Comparison of ENCODE assay signal across 11 cellular contexts in the genomic region with DNA sequence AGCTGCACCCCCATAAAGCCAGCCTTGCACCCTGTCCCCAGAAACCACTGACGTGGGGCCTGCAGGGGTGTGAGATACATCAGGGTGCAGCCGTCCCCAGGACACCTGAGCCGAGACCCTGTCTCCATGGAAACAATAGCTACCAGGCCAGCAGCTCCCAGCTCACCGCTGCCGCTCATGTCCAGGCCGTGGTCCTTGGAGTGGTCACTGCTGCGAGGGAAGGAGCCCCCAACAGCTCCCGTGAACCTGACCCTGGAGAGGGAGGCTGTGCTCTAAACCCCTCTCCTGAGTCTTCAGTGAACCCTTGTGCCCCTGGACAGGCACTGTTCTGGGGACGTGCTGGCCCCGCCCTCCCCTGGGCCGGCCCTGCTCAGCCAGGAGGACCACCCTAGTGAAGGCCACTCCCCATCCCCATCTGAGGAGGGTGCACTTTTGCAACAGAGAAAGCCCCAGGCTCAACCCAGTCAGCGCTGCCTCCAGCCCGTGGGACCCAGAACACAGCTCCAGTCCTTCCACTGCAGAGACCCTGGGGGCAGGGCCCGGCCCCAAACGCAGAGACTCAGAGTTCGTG. TPM values are rescaled to one million over a fixed set of nuclear protein-coding genes. Genes with fewer than 3 reads are reported as not detected.
A peak's percentile ranks its signal among the peaks of the same experiment; 100 is the strongest.
DNase-seq lines count a peak whose midpoint lies in the region; ATAC-seq and TF ChIP-seq lines count a peak whose summit lies in the region.
"Had no signal": no experiment of that assay in that cellular context is flagged by ENCODE, and none has a peak within 500 bp of the region (broad histone marks: within the 10 kb centered on the region; RNA-seq: fewer than 3 reads in every experiment).

No MANE protein-coding gene starts in this region.

- H3K4me2 ChIP-seq in PC-9: peak overlapping the region; percentile 87

- H3F3A ChIP-seq in PC-9 (ENCODE audit: insufficient read depth, low read depth): peaks cover 17% of the 10 kb centered on the region

- no peak overlapping the region for H2AFZ ChIP-seq in PC-9

- H3K27ac ChIP-seq in AG04450 (ENCODE audit: low read depth, low read length) (peak overlapping the region; percentile 95), PC-9 (peak overlapping the region; percentile 78), right atrium auricular region (peak overlapping the region; percentile 91 to 98)

- H3K9me2 ChIP-seq in PC-9 (ENCODE audit: insufficient read depth): no peaks in the 10 kb centered on the region

- H3K4me1 ChIP-seq in PC-9 (replicated peaks; ENCODE audit: insufficient read depth) (peaks cover 26% of the 10 kb centered on the region), right atrium auricular region (peaks cover 3 to 66% of the 10 kb centered on the region in 2 donors)

- TF ChIP-seq CTCF in AG04450 (IDR thresholded peaks at IDR 0.05; ENCODE audit: low read depth, low read length) (no peak), PC-9 (conservative IDR thresholded peaks at IDR 0.05) (no peak), right atrium auricular region (IDR thresholded peaks at IDR 0.05) (no peak), omental fat pad (IDR thresholded peaks at IDR 0.05) (no peak)

- intact Hi-C loops in PC-9 (cut with micrococcal nuclease; ENCODE audit: unreplicated experiment): loop anchor here (1.0 to 5.0 kb wide), 3 partner anchors 15 to 61 kb away; no protein-coding TSS in a partner anchor

- POLR2A ChIA-PET in AG04450 (lab: Yijun Ruan, JAX): interaction anchor here (1.4 kb wide), 1 partner anchor 14 kb away, joined by 4 read pairs; no protein-coding TSS in a partner anchor
- POLR2A ChIA-PET in PC-9 (lab: Charles Lee; ENCODE audit: unreplicated experiment): interaction anchor here (1.0 kb wide), 1 partner anchor 15 kb away, joined by 3 read pairs; no protein-coding TSS in a partner anchor

- DNase-seq in AG04450 (ENCODE audit: low read depth, low spot score): no peak
- DNase-seq in PC-9: no peak
- no peak for DNase-seq in right atrium auricular region (ENCODE audit: low spot score)
- DNase-seq in omental fat pad (ENCODE audit: low spot score): peak; percentile 20
- no peak for DNase-seq in NOMO-1 treated with DMSO at 0.1 percent for 48 hours (lab: John Stamatoyannopoulos, UW; ENCODE audit: unreplicated experiment)
- no peak for DNase-seq in NCI-H526 treated with DMSO at 0.1 percent for 48 hours (lab: John Stamatoyannopoulos, UW)
- DNase-seq in NCI-H1436 treated with DMSO at 0.1 percent for 48 hours (lab: John Stamatoyannopoulos, UW): no peak
- DNase-seq: activated CD4-positive, alpha-beta T cell treated with anti-CD3 and anti-CD28 coated beads, Interleukin-2, amount 10 ng/mL, durations not matched to agents 24 days and 14 days had no signal

- no peaks in the 10 kb centered on the region for H4K20me1 ChIP-seq in PC-9 (ENCODE audit: insufficient read depth)

- H3K4me3 ChIP-seq in AG04450 (ENCODE audit: low read depth, low read length) (no peak overlapping the region), PC-9 (peak overlapping the region; percentile 45; the same call in 1 of the 2 replicates), right atrium auricular region (peak overlapping the region; percentile 7 to 33)

- no peak for ATAC-seq in omental fat pad (ENCODE audit: low FRiP score)
- no peak for ATAC-seq in HG03521 (IDR thresholded peaks at IDR 0.05; ENCODE audit: unreplicated experiment)

- CTCF ChIA-PET in AG04450 (lab: Charles Lee) (interaction anchor here (0.6 kb wide), 1 partner anchor 117 kb away, joined by 4 read pairs; no protein-coding TSS in a partner anchor), PC-9 (lab: Charles Lee) (no interaction called here)

- H3K9me3 ChIP-seq in AG04450 (ENCODE audit: control insufficient read depth, insufficient read depth, low read length) (peaks cover 4% of the 10 kb centered on the region; the same call in 1 of the 2 replicates), PC-9 (ENCODE audit: insufficient read depth, low read depth) (no peaks in the 10 kb centered on the region), right atrium auricular region (no peaks in the 10 kb centered on the region)
- H3K9me3 ChIP-seq: BE2C had no signal

- H3K79me2 ChIP-seq in PC-9 (ENCODE audit: low read depth): no peaks in the 10 kb centered on the region

- H3K36me3 ChIP-seq in PC-9 (ENCODE audit: low read depth): no peaks in the 10 kb centered on the region
- H3K36me3 ChIP-seq in right atrium auricular region: no peaks in the 10 kb centered on the region
- H3K36me3 ChIP-seq: BE2C, brain microvascular endothelial cell had no signal

- TSS peak; percentile 53 for BruUV-seq in PC-9 (replicated peaks; lab: Mats Ljungman, UMichigan)

- H3K27me3 ChIP-seq in AG04450 (ENCODE audit: control insufficient read depth, insufficient read depth, low read length): no peaks in the 10 kb centered on the region
- H3K27me3 ChIP-seq in PC-9 (ENCODE audit: insufficient read depth, low read depth): no peaks in the 10 kb centered on the region
- no peaks in the 10 kb centered on the region for H3K27me3 ChIP-seq in right atrium auricular region
- H3K27me3 ChIP-seq: BE2C, brain microvascular endothelial cell had no signal

RNA-seq across cellular contexts. Expression of gene INPP5A, which starts 19.6 kb away (rescaled TPM):
- 20.2 and 22.5 TPM in 2 replicates for polyA plus RNA-seq in AG04450 (2011; rRNA removed)
- polyA minus RNA-seq in AG04450 (2011; rRNA and poly(A)+ RNA removed): 19.8 and 25.7 TPM in 2 replicates
- total RNA-seq in PC-9 (2021) (18.4 and 18.8 TPM in 2 replicates), right atrium auricular region (100 to 1,000 TPM; 116 to 143 TPM), omental fat pad (10 to 100 TPM; 34.1 to 49.3 (median 43.3) TPM)
